In genomic region chr3:51982838-51983577, GRCh38 we compare ENCODE assay signal across 8 cellular contexts. TPM values are rescaled to one million over a fixed set of nuclear protein-coding genes. Genes with fewer than 3 reads are reported as not detected.
DNase-seq lines count a peak whose midpoint lies in the region; ATAC-seq and TF ChIP-seq lines count a peak whose summit lies in the region.

TSS of gene ACY1 (plus strand) at chr3:51983535. CDS start at chr3:51984065, 530 bp downstream.

- H3K36me3 ChIP-seq in suprapubic skin: peaks cover 5% of the 10 kb centered on the region

- peak; percentile 93 for DNase-seq in Caki2 (ENCODE audit: low read depth)
- peak; percentile 84 for DNase-seq in HK-2 (ENCODE audit: unreplicated experiment)
- DNase-seq in SK-N-DZ (ENCODE audit: low spot score): peak; percentile 74
- DNase-seq in activated naive CD4-positive, alpha-beta T cell treated with anti-CD3 and anti-CD28 coated beads, Interleukin-2, amount 10 ng/mL, durations not matched to agents 7 days and 5 days: peak; percentile 86
- DNase-seq in germinal center (ENCODE audit: low spot score): peak; percentile 84
- peak; percentile 67 for DNase-seq in occipital lobe (lab: John Stamatoyannopoulos, UW)
- DNase-seq in suprapubic skin (ENCODE audit: low spot score in 2 of 2): peak; percentile 91

- peaks cover 33% of the 10 kb centered on the region for H3K4me1 ChIP-seq in suprapubic skin

- no peak for TF ChIP-seq CTCF in suprapubic skin (IDR thresholded peaks at IDR 0.05)

- peaks cover 5% of the 10 kb centered on the region for H3K36me3 Mint-ChIP-seq in activated naive CD4-positive, alpha-beta T cell treated with anti-CD3 and anti-CD28 coated beads, Interleukin-2, amount 10 ng/mL, durations not matched to agents 7 days and 5 days

- 1% methylated on average over 17 of the region's 68 CpGs for WGBS in suprapubic skin

- H3K27me3 ChIP-seq in suprapubic skin: no peaks in the 10 kb centered on the region

- no peaks in the 10 kb centered on the region for H3K27me3 Mint-ChIP-seq in activated naive CD4-positive, alpha-beta T cell treated with anti-CD3 and anti-CD28 coated beads, Interleukin-2, amount 10 ng/mL, durations not matched to agents 7 days and 5 days

- H3K4me1 Mint-ChIP-seq in activated naive CD4-positive, alpha-beta T cell treated with anti-CD3 and anti-CD28 coated beads, Interleukin-2, amount 10 ng/mL, durations not matched to agents 7 days and 5 days: peaks cover 32% of the 10 kb centered on the region

- peak within 1 kb of the TSS; percentile 59 for H3K4me3 ChIP-seq in suprapubic skin

- H3K27ac Mint-ChIP-seq in activated naive CD4-positive, alpha-beta T cell treated with anti-CD3 and anti-CD28 coated beads, Interleukin-2, amount 10 ng/mL, durations not matched to agents 7 days and 5 days: peak within 1 kb of the TSS; percentile 95

- CTCF ChIA-PET in activated naive CD4-positive, alpha-beta T cell treated with anti-CD3 and anti-CD28 coated beads, Interleukin-2, amount 10 ng/mL, durations not matched to agents 7 days and 5 days (lab: Charles Lee): interaction anchor here (1.1 to 2.8 kb wide), 8 partner anchors 9 to 74 kb away, joined by 3 to 25 read pairs (median 4); partner anchors contain the start of genes ABHD14A and ABHD14B

- H3K27ac ChIP-seq in suprapubic skin: peak within 1 kb of the TSS; percentile 91

- H3K9me3 ChIP-seq in suprapubic skin: no peaks in the 10 kb centered on the region

- no peak for TF ChIP-seq EP300 in suprapubic skin (IDR thresholded peaks at IDR 0.05)

- no peak for TF ChIP-seq POLR2A in suprapubic skin (IDR thresholded peaks at IDR 0.05)

- in situ Hi-C loops in Caki2 (cut with HindIII; ENCODE audit: low pct_unique_long_range_greater_than_20kb, low sequenced_read_pairs): no loop called here

- peak; percentile 73 for ATAC-seq in GM19438 (IDR thresholded peaks at IDR 0.05; ENCODE audit: low read depth, unreplicated experiment)

- peak within 1 kb of the TSS; percentile 98 for H3K4me3 Mint-ChIP-seq in activated naive CD4-positive, alpha-beta T cell treated with anti-CD3 and anti-CD28 coated beads, Interleukin-2, amount 10 ng/mL, durations not matched to agents 7 days and 5 days

- no peaks in the 10 kb centered on the region for H3K9me3 Mint-ChIP-seq in activated naive CD4-positive, alpha-beta T cell treated with anti-CD3 and anti-CD28 coated beads, Interleukin-2, amount 10 ng/mL, durations not matched to agents 7 days and 5 days

RNA-seq across cellular contexts. Expression of gene ACY1, which starts in this region (rescaled TPM):
- 101 and 159 TPM in 2 replicates for total RNA-seq in Caki2 (2014; rRNA removed; shearing (Covaris generic); ENCODE audit: low replicate concordance)
- 56.2 and 56.3 TPM in 2 replicates for polyA plus RNA-seq in SK-N-DZ (2014; cell fraction: cytosol; rRNA removed)
- 89.8 and 114 TPM in 2 replicates for polyA plus RNA-seq in SK-N-DZ (2014; cell fraction: nucleus; rRNA removed)
- total RNA-seq in occipital lobe (2.8 TPM), suprapubic skin (10 to 100 TPM; 31.2 to 49.3 (median 36.8) TPM)

Comparison
In these comparisons a context has a peak if more than half of its experiments do, and no peak if none do; other contexts are left out.
1. Peak in every context shown above with its lines: DNase-seq, ATAC-seq, H3K4me3 ChIP-seq and H3K27ac ChIP-seq.